ENCODE assay signal across 30 cellular contexts in the genomic region with DNA sequence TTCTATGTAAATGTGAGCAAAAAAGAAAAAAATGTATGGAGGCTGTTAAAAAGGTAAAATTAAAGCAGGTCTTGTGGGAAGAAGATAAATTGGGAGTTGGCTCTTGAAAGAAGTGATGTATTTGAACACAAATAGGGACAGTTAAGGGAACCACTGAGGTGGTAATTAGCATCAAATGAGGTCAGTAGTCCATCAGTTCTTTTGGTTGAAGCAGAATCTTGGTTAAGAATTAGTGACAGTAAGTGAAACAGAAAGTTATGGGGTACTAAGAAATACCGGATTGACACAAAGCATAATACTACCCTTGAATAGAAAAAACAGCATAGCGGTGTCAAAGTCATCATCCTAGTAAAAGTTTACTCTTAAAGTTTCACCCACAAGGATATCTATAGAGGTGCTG.
"Had no signal": no experiment of that assay in that cellular context is flagged by ENCODE, and none has a peak within 500 bp of the region (broad histone marks: within the 10 kb centered on the region; RNA-seq: fewer than 3 reads in every experiment).

No MANE protein-coding gene starts in this region.

- H3K4me3 Mint-ChIP-seq: immature natural killer cell; naive thymus-derived CD8-positive, alpha-beta T cell; nephron; neural crest cell; stimulated activated naive B cell treated with anti-CD40 and anti-IgM and Interleukin-4, amounts not matched to agents 10 μg/mL and 1 μg/mL and 100 μg/mL, for 72 hours had no signal

- H3K4me1 Mint-ChIP-seq: immature natural killer cell; naive thymus-derived CD8-positive, alpha-beta T cell; nephron had no signal

- H3K27me3 Mint-ChIP-seq: naive thymus-derived CD8-positive, alpha-beta T cell; stimulated activated naive B cell treated with anti-CD40 and anti-IgM and Interleukin-4, amounts not matched to agents 10 μg/mL and 1 μg/mL and 100 μg/mL, for 72 hours had no signal

- DNase-seq: immature natural killer cell; kidney; left colon; left lung; lower lobe of right lung; mammary epithelial cell; mesenchymal stem cell; naive thymus-derived CD8-positive, alpha-beta T cell; nucleus accumbens; pancreas; posterior cingulate gyrus; retina; right cardiac atrium; stimulated activated CD4-positive, alpha-beta T cell treated with anti-CD3 and anti-CD28 coated beads, Interleukin-12 subunit alpha, Interleukin-12 subunit beta, amount 100 ng/mL, for 4 hours; stimulated activated CD4-positive, alpha-beta T cell treated with anti-CD3 and anti-CD28 coated beads, Interleukin-15, amount 100 ng/mL, for 24 hours; stimulated activated CD4-positive, alpha-beta T cell treated with anti-CD3 and anti-CD28 coated beads, Interleukin-2, amount 100 ng/mL, for 24 hours; stimulated activated CD4-positive, alpha-beta T cell treated with anti-CD3 and anti-CD28 coated beads, Interleukin-4, amount 100 ng/mL, for 1 hour; stimulated activated naive B cell treated with anti-CD40 and anti-IgM and Interleukin-4, amounts not matched to agents 10 μg/mL and 1 μg/mL and 100 μg/mL, for 72 hours; stimulated activated naive CD8-positive, alpha-beta T cell treated with anti-CD3 and anti-CD28 coated beads, Interleukin-15, Interleukin-2, amounts not matched to agents 100 U/mL and 50 U/mL, for 24 hours; stomach; tibial artery; trophoblast cell; uterus had no signal

- H3K36me3 Mint-ChIP-seq: immature natural killer cell had no signal

- ATAC-seq: left colon; left lung; lower lobe of right lung; naive thymus-derived CD8-positive, alpha-beta T cell; pancreas; right cardiac atrium; sciatic nerve; stimulated activated naive B cell treated with anti-CD40 and anti-IgM and Interleukin-4, amounts not matched to agents 10 μg/mL and 1 μg/mL and 100 μg/mL, for 72 hours; stimulated activated naive CD8-positive, alpha-beta T cell treated with anti-CD3 and anti-CD28 coated beads, Interleukin-15, Interleukin-2, amounts not matched to agents 100 U/mL and 50 U/mL, for 24 hours had no signal

- H3K4me3 ChIP-seq: left lung, lower lobe of right lung, pancreas, prostate gland, skin epidermis, stomach, thoracic aorta, tibial artery, uterus had no signal

- H3K4me1 ChIP-seq: left lung, lower lobe of right lung, pancreas, prostate gland, stomach, tibial artery, uterus had no signal

- H3K36me3 ChIP-seq: left lung, lower lobe of right lung, pancreas, prostate gland, stomach, thoracic aorta, tibial artery, uterus had no signal

- H3K27ac ChIP-seq: left lung, lower lobe of right lung, pancreas, prostate gland, skin epidermis, stomach, thoracic aorta, tibial artery, uterus had no signal

- H3K27me3 ChIP-seq: pancreas, stomach, tibial artery, uterus had no signal

- FAIRE-seq: islet of Langerhans, kidney, pancreas had no signal

- H3K9me3 ChIP-seq: lower lobe of right lung, pancreas, prostate gland had no signal

- H3K27ac Mint-ChIP-seq: immature natural killer cell; naive thymus-derived CD8-positive, alpha-beta T cell; nephron; stimulated activated naive B cell treated with anti-CD40 and anti-IgM and Interleukin-4, amounts not matched to agents 10 μg/mL and 1 μg/mL and 100 μg/mL, for 72 hours had no signal
